ENCODE assay signal across 1 cellular context in the genomic region with DNA sequence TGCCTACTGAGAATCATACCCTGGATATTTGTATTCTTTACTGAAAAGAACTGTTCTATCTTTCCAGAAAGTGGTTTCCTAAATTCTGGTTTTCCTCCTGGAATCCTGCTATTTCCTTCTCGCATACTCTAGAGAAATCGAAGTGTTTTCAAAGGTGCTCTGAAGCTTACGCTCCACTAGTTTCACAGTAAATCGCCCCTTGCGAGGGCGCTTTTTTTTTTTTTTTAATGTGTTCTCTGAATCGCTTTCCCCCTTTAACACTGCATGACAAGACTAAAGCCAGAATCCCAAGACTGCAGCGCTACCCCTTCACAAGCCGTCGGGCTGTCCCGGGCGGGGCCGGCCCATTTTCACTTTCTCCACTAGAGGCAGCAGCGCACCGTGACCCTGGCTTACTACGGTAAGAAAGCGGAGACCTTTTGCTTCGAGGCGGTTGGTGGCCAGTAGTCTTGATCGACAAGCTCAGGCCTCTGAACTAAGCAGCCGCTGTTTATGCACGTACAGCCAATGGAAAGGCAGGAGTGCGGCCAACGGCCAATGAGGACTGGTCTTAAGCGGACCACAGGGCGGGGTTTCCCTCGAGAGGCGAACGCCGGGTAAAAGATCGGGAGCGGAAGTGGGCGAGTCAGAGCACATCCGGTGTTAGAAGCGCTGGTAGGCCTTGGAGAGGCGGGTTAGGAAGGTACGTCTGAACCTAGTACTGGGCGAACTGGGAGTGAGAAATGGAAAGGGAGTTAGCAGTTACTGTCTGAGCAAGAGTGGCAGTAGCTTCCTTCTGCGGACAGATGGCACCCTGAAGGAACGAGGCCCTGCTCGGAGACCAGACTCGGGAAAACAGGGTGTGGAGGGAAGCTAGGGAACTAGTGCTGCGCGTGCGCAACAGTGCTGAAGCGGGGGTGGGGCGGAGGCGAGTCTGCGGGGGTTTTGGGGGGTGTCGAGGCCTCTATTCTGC.
A peak's percentile ranks its signal among the peaks of the same experiment; 100 is the strongest.
TF ChIP-seq lines count a peak whose summit lies in the region.

A gene with protein sequence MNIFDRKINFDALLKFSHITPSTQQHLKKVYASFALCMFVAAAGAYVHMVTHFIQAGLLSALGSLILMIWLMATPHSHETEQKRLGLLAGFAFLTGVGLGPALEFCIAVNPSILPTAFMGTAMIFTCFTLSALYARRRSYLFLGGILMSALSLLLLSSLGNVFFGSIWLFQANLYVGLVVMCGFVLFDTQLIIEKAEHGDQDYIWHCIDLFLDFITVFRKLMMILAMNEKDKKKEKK (plus strand): TSS at position 628 of the 952 bp plus-strand sequence. CDS start 10,937 bp downstream, outside the sequence.

TF ChIP-seq in HEK293, 187 proteins besides CTCF, POLR2A, EP300 and RAD21 (continued from another document and continues in another):
- TF ChIP-seq, protein P1, sequence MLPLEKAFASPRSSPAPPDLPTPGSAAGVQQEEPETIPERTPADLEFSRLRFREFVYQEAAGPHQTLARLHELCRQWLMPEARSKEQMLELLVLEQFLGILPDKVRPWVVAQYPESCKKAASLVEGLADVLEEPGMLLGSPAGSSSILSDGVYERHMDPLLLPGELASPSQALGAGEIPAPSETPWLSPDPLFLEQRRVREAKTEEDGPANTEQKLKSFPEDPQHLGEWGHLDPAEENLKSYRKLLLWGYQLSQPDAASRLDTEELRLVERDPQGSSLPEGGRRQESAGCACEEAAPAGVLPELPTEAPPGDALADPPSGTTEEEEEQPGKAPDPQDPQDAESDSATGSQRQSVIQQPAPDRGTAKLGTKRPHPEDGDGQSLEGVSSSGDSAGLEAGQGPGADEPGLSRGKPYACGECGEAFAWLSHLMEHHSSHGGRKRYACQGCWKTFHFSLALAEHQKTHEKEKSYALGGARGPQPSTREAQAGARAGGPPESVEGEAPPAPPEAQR (tag by site-specific recombination; IDR thresholded peaks at IDR 0.05) = no peak
- TF ChIP-seq KLF16 (tag by site-specific recombination; IDR thresholded peaks at IDR 0.05) = peak; percentile 86
- TF ChIP-seq, protein P2, sequence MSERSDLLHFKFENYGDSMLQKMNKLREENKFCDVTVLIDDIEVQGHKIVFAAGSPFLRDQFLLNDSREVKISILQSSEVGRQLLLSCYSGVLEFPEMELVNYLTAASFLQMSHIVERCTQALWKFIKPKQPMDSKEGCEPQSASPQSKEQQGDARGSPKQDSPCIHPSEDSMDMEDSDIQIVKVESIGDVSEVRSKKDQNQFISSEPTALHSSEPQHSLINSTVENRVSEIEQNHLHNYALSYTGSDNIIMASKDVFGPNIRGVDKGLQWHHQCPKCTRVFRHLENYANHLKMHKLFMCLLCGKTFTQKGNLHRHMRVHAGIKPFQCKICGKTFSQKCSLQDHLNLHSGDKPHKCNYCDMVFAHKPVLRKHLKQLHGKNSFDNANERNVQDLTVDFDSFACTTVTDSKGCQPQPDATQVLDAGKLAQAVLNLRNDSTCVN (tag by site-specific recombination; optimal IDR thresholded peaks at IDR 0.05) = peak; percentile 47
- no peak for TF ChIP-seq ZNF292 (tag by site-specific recombination; IDR thresholded peaks at IDR 0.05; ENCODE audit: borderline replicate concordance, low read depth)
- TF ChIP-seq ZNF560 (tag by site-specific recombination; IDR thresholded peaks at IDR 0.05; ENCODE audit: borderline replicate concordance) = no peak
- no peak for TF ChIP-seq ZNF174 (tag by site-specific recombination; IDR thresholded peaks at IDR 0.05)
- TF ChIP-seq ZNF747 (tag by site-specific recombination; IDR thresholded peaks at IDR 0.05) = no peak
- no peak for TF ChIP-seq ZNF16 (tag by site-specific recombination; IDR thresholded peaks at IDR 0.05; ENCODE audit: low read depth)
- no peak for TF ChIP-seq ZNF354C (tag by site-specific recombination; IDR thresholded peaks at IDR 0.05; ENCODE audit: borderline replicate concordance, low read depth)
- no peak for TF ChIP-seq ZNF549 (tag by site-specific recombination; IDR thresholded peaks at IDR 0.05)
- no peak for TF ChIP-seq ZNF664 (tag by site-specific recombination; IDR thresholded peaks at IDR 0.05)
- TF ChIP-seq ZNF394 (tag by site-specific recombination; IDR thresholded peaks at IDR 0.05; ENCODE audit: borderline replicate concordance) = peak; percentile 52; the same call in 1 of the 2 replicates
- peak; percentile 82 for TF ChIP-seq SP3 (tag by site-specific recombination; IDR thresholded peaks at IDR 0.05)
- peak; percentile 47; the same call in 1 of the 2 replicates for TF ChIP-seq ZBTB48 (tag by site-specific recombination; IDR thresholded peaks at IDR 0.05)
- TF ChIP-seq SCRT2 (tag by site-specific recombination; IDR thresholded peaks at IDR 0.05) = peak; percentile 26; the same call in 1 of the 2 replicates
- TF ChIP-seq ZNF248 (tag by site-specific recombination; IDR thresholded peaks at IDR 0.05) = no peak
- TF ChIP-seq ZNF473 (tag by site-specific recombination; IDR thresholded peaks at IDR 0.05) = no peak
- TF ChIP-seq ZFHX2 (tag by site-specific recombination; conservative IDR thresholded peaks at IDR 0.05) = peak; percentile 76
- 0 out of 2 replicates have a peak, but pooled peaks have one; percentile 40 for TF ChIP-seq EGR2 (tag by site-specific recombination; IDR thresholded peaks at IDR 0.05; ENCODE audit: low read depth)
- TF ChIP-seq, protein P3, sequence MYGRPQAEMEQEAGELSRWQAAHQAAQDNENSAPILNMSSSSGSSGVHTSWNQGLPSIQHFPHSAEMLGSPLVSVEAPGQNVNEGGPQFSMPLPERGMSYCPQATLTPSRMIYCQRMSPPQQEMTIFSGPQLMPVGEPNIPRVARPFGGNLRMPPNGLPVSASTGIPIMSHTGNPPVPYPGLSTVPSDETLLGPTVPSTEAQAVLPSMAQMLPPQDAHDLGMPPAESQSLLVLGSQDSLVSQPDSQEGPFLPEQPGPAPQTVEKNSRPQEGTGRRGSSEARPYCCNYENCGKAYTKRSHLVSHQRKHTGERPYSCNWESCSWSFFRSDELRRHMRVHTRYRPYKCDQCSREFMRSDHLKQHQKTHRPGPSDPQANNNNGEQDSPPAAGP (tag by site-specific recombination; IDR thresholded peaks at IDR 0.05) = peak; percentile 88
- peak; percentile 53; the same call in 1 of the 2 replicates for TF ChIP-seq ZNF391 (tag by site-specific recombination; IDR thresholded peaks at IDR 0.05; ENCODE audit: borderline replicate concordance, low read depth)
- no peak for TF ChIP-seq ZNF571 (tag by site-specific recombination; IDR thresholded peaks at IDR 0.05)
- peak; percentile 73 for TF ChIP-seq KLF1 (tag by site-specific recombination; IDR thresholded peaks at IDR 0.05)
- no peak for TF ChIP-seq ZNF302 (tag by site-specific recombination; IDR thresholded peaks at IDR 0.05; ENCODE audit: low read depth)
- TF ChIP-seq, protein P4, sequence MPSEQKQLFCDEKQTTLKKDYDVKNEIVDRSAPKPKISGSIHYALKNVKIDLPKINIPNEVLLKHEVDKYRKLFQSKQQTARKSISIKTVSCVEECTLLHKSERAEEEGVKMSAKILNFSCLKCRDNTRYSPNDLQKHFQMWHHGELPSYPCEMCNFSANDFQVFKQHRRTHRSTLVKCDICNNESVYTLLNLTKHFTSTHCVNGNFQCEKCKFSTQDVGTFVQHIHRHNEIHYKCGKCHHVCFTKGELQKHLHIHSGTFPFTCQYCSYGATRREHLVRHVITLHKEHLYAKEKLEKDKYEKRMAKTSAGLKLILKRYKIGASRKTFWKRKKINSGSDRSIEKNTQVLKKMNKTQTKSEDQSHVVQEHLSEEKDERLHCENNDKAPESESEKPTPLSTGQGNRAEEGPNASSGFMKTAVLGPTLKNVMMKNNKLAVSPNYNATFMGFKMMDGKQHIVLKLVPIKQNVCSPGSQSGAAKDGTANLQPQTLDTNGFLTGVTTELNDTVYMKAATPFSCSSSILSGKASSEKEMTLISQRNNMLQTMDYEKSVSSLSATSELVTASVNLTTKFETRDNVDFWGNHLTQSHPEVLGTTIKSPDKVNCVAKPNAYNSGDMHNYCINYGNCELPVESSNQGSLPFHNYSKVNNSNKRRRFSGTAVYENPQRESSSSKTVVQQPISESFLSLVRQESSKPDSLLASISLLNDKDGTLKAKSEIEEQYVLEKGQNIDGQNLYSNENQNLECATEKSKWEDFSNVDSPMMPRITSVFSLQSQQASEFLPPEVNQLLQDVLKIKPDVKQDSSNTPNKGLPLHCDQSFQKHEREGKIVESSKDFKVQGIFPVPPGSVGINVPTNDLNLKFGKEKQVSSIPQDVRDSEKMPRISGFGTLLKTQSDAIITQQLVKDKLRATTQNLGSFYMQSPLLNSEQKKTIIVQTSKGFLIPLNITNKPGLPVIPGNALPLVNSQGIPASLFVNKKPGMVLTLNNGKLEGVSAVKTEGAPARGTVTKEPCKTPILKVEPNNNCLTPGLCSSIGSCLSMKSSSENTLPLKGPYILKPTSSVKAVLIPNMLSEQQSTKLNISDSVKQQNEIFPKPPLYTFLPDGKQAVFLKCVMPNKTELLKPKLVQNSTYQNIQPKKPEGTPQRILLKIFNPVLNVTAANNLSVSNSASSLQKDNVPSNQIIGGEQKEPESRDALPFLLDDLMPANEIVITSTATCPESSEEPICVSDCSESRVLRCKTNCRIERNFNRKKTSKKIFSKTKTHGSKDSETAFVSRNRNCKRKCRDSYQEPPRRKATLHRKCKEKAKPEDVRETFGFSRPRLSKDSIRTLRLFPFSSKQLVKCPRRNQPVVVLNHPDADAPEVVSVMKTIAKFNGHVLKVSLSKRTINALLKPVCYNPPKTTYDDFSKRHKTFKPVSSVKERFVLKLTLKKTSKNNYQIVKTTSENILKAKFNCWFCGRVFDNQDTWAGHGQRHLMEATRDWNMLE (tag by site-specific recombination; conservative IDR thresholded peaks at IDR 0.05; ENCODE audit: low read depth) = peak; percentile 80
- TF ChIP-seq RBAK (tag by site-specific recombination; IDR thresholded peaks at IDR 0.05) = no peak
- peak; percentile 87 for TF ChIP-seq ZNF501 (tag by site-specific recombination; IDR thresholded peaks at IDR 0.05)
- TF ChIP-seq ZIC2 (tag by site-specific recombination; IDR thresholded peaks at IDR 0.05) = no peak
- no peak for TF ChIP-seq MYNN (tag by site-specific recombination; IDR thresholded peaks at IDR 0.05; ENCODE audit: borderline replicate concordance)
- peak; percentile 83; the same call in 1 of the 2 replicates for TF ChIP-seq TRIM28 (IDR thresholded peaks at IDR 0.05; ENCODE audit: borderline replicate concordance, low read length)
- 0 out of 2 replicates have a peak, but pooled peaks have one; percentile 40 for TF ChIP-seq BCL11A (tag by site-specific recombination; IDR thresholded peaks at IDR 0.05; ENCODE audit: low read depth)
- no peak for TF ChIP-seq ZNF23 (tag by site-specific recombination; IDR thresholded peaks at IDR 0.05; ENCODE audit: borderline replicate concordance)
- TF ChIP-seq YY1 (tag by site-specific recombination; IDR thresholded peaks at IDR 0.05) = no peak
- no peak for TF ChIP-seq HOXA7 (CRISPR knock-in tag; IDR thresholded peaks at IDR 0.05; ENCODE audit: borderline replicate concordance)
- TF ChIP-seq, protein P5, sequence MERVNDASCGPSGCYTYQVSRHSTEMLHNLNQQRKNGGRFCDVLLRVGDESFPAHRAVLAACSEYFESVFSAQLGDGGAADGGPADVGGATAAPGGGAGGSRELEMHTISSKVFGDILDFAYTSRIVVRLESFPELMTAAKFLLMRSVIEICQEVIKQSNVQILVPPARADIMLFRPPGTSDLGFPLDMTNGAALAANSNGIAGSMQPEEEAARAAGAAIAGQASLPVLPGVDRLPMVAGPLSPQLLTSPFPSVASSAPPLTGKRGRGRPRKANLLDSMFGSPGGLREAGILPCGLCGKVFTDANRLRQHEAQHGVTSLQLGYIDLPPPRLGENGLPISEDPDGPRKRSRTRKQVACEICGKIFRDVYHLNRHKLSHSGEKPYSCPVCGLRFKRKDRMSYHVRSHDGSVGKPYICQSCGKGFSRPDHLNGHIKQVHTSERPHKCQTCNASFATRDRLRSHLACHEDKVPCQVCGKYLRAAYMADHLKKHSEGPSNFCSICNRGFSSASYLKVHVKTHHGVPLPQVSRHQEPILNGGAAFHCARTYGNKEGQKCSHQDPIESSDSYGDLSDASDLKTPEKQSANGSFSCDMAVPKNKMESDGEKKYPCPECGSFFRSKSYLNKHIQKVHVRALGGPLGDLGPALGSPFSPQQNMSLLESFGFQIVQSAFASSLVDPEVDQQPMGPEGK (tag by site-specific recombination; IDR thresholded peaks at IDR 0.05) = no peak
- TF ChIP-seq BCL11B (tag by site-specific recombination; IDR thresholded peaks at IDR 0.05; ENCODE audit: low read depth) = peak; percentile 93
- no peak for TF ChIP-seq ZNF785 (tag by site-specific recombination; IDR thresholded peaks at IDR 0.05)
- peak; percentile 65; the same call in 1 of the 2 replicates for TF ChIP-seq KLF9 (tag by site-specific recombination; IDR thresholded peaks at IDR 0.05; ENCODE audit: low read depth)
- TF ChIP-seq, protein P6, sequence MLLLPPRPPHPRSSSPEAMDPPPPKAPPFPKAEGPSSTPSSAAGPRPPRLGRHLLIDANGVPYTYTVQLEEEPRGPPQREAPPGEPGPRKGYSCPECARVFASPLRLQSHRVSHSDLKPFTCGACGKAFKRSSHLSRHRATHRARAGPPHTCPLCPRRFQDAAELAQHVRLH (tag by site-specific recombination; IDR thresholded peaks at IDR 0.05) = peak; percentile 82
- TF ChIP-seq, protein P7, sequence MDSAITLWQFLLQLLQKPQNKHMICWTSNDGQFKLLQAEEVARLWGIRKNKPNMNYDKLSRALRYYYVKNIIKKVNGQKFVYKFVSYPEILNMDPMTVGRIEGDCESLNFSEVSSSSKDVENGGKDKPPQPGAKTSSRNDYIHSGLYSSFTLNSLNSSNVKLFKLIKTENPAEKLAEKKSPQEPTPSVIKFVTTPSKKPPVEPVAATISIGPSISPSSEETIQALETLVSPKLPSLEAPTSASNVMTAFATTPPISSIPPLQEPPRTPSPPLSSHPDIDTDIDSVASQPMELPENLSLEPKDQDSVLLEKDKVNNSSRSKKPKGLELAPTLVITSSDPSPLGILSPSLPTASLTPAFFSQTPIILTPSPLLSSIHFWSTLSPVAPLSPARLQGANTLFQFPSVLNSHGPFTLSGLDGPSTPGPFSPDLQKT (IDR thresholded peaks at IDR 0.05; ENCODE audit: borderline replicate concordance, low read depth, low read length) = peak; percentile 82
- no peak for TF ChIP-seq ZNF19 (tag by site-specific recombination; IDR thresholded peaks at IDR 0.05; ENCODE audit: low read depth)
- TF ChIP-seq ZNF146 (tag by site-specific recombination; IDR thresholded peaks at IDR 0.05) = no peak; the same call in 1 of the 2 replicates
- no peak for TF ChIP-seq ZNF350 (tag by site-specific recombination; IDR thresholded peaks at IDR 0.05)
- TF ChIP-seq ZFP3 (tag by site-specific recombination; IDR thresholded peaks at IDR 0.05; ENCODE audit: low read depth) = no peak
- TF ChIP-seq ZNF548 (tag by site-specific recombination; IDR thresholded peaks at IDR 0.05) = no peak
- TF ChIP-seq ZSCAN30 (tag by site-specific recombination; IDR thresholded peaks at IDR 0.05) = peak; percentile 7; the same call in 1 of the 2 replicates
- TF ChIP-seq ZNF10 (tag by site-specific recombination; IDR thresholded peaks at IDR 0.05) = peak; percentile 79; the same call in 1 of the 2 replicates
- no peak for TF ChIP-seq ZNF37A (tag by site-specific recombination; IDR thresholded peaks at IDR 0.05)
- TF ChIP-seq, protein P8, sequence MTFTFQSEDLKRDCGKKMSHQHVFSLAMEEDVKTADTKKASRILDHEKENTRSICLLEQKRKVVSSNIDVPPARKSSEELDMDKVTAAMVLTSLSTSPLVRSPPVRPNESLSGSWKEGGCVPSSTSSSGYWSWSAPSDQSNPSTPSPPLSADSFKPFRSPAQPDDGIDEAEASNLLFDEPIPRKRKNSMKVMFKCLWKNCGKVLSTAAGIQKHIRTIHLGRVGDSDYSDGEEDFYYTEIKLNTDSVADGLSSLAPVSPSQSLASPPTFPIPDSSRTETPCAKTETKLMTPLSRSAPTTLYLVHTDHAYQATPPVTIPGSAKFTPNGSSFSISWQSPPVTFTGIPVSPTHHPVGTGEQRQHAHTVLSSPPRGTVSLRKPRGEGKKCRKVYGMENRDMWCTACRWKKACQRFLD (tag by site-specific recombination; IDR thresholded peaks at IDR 0.05) = no peak
- peak; percentile 98 for TF ChIP-seq SP2 (tag by site-specific recombination; IDR thresholded peaks at IDR 0.05)
